ENCODE assay signal across 6 cellular contexts in genomic region chr2:193156480-193156879, GRCh38.
"Had no signal": no experiment of that assay in that cellular context is flagged by ENCODE, and none has a peak within 500 bp of the region (broad histone marks: within the 10 kb centered on the region; RNA-seq: fewer than 3 reads in every experiment).

No MANE protein-coding gene starts in this region.

- H3K9ac ChIP-seq: GM23248 had no signal

- H3K4me1 ChIP-seq: HAP-1 had no signal

- ATAC-seq: K562 had no signal

- H2AFZ ChIP-seq: GM23248 had no signal

- H3K36me3 ChIP-seq: HAP-1 had no signal

- H3K27ac ChIP-seq: GM23248 had no signal

- H3K4me3 ChIP-seq: GM23248, HAP-1, K562 had no signal

- H3K9me3 ChIP-seq: HAP-1 had no signal

- DNase-seq: GM23248, GOT3, H7, IMR-90 had no signal
